Comparison of ENCODE assay signal across 9 cellular contexts in genomic region chr5:39015743-39016586, GRCh38. TPM values are rescaled to one million over a fixed set of nuclear protein-coding genes. Genes with fewer than 3 reads are reported as not detected.
DNase-seq lines count a peak whose midpoint lies in the region; ATAC-seq, FAIRE-seq and TF ChIP-seq lines count a peak whose summit lies in the region.
"Had no signal": no experiment of that assay in that cellular context is flagged by ENCODE, and none has a peak within 500 bp of the region (broad histone marks: within the 10 kb centered on the region; RNA-seq: fewer than 3 reads in every experiment).

No MANE protein-coding gene starts in this region.

- no peaks in the 10 kb centered on the region for H3K9me2 ChIP-seq in GM23338 (ENCODE audit: insufficient read depth)

- H3K4me1 Mint-ChIP-seq in GM23338: peaks cover 18% of the 10 kb centered on the region

- H3K27me3 Mint-ChIP-seq in GM23338 (ENCODE audit: insufficient read depth, low read depth, poor library complexity): no peaks in the 10 kb centered on the region

- no peak overlapping the region for H3K4me3 ChIP-seq in GM23338
- no peak overlapping the region for H3K4me3 ChIP-seq in WERI-Rb-1 (ENCODE audit: low read depth, low read length)
- no peak overlapping the region for H3K4me3 ChIP-seq in small intestine (ENCODE audit: low read depth in 1 of 2, low read length in 2 of 2)
- H3K4me3 ChIP-seq in SJCRH30: no peak overlapping the region

- H3K9me3 Mint-ChIP-seq in GM23338: peaks cover 19% of the 10 kb centered on the region

- peak overlapping the region; percentile 64 for H3K27ac Mint-ChIP-seq in GM23338

- H3K79me2 ChIP-seq in GM23338 (replicated peaks; ENCODE audit: insufficient read depth): 0 out of 2 replicates have a peak, but pooled peaks cover 11% of the 10 kb centered on the region

- ATAC-seq in GM23338: no peak
- ATAC-seq in Right ventricle myocardium superior (ENCODE audit: poor library complexity): peak; percentile 66

- no peaks in the 10 kb centered on the region for H4K20me1 ChIP-seq in GM23338 (replicated peaks; ENCODE audit: insufficient read depth)

- H3K36me3 ChIP-seq in GM23338 (ENCODE audit: insufficient read depth) (0 out of 2 replicates have a peak, but pooled peaks cover 6% of the 10 kb centered on the region), WERI-Rb-1 (peaks cover 14% of the 10 kb centered on the region), small intestine (ENCODE audit: control insufficient read depth in 2 of 2, insufficient read depth in 2 of 2, low read length in 2 of 2) (peaks cover 0 to 11% of the 10 kb centered on the region in 2 donors), SJCRH30 (peaks cover 11% of the 10 kb centered on the region)

- H3K27ac ChIP-seq in GM23338 (ENCODE audit: low read depth) (0 out of 2 replicates have a peak overlapping the region, but pooled peaks have one; percentile 40), WERI-Rb-1 (peak overlapping the region; percentile 79), small intestine (ENCODE audit: low read depth in 1 of 2, low read length in 1 of 2) (no peak overlapping the region), SJCRH30 (no peak overlapping the region)

- 64 to 75% (median 74%) methylated on average over 4 of the region's 4 CpGs for WGBS in small intestine, 3 donors

- H3F3A ChIP-seq in GM23338 (replicated peaks; ENCODE audit: low read depth): no peaks in the 10 kb centered on the region

- peaks cover 31% of the 10 kb centered on the region for H3K36me3 Mint-ChIP-seq in GM23338 (ENCODE audit: low read depth)

- no peak overlapping the region for H3K4me2 ChIP-seq in GM23338

- H3K4me1 ChIP-seq in GM23338 (ENCODE audit: insufficient read depth): peaks cover 12% of the 10 kb centered on the region
- peaks cover 0 to 6% of the 10 kb centered on the region in 2 donors for H3K4me1 ChIP-seq in small intestine (ENCODE audit: control insufficient read depth in 2 of 2, insufficient read depth in 1 of 2, low read depth in 1 of 2, low read length in 1 of 2)
- no peaks in the 10 kb centered on the region for H3K4me1 ChIP-seq in SJCRH30

- FAIRE-seq in small intestine (lab: Jason Lieb, UNC): no peak

- H2AFZ ChIP-seq in GM23338: no peak overlapping the region

- intact Hi-C loops in Right ventricle myocardium superior (cut with DNase I): no loop called here

- H3K9me3 ChIP-seq in WERI-Rb-1 (ENCODE audit: severe bottlenecking) (peaks cover 9% of the 10 kb centered on the region), small intestine (ENCODE audit: control insufficient read depth, low read depth) (no peaks in the 10 kb centered on the region), SJCRH30 (replicated peaks) (peaks cover 7% of the 10 kb centered on the region; the same call in 1 of the 2 replicates)

- H3K4me3 Mint-ChIP-seq in GM23338: no peak overlapping the region

- no peak for TF ChIP-seq CTCF in GM23338 (conservative IDR thresholded peaks at IDR 0.05; ENCODE audit: low read depth in 2 of 2)
- no peak for TF ChIP-seq CTCF in WERI-Rb-1 (IDR thresholded peaks at IDR 0.05; ENCODE audit: low read depth, low read length)

- no peak for DNase-seq in GM23338 (ENCODE audit: low spot score)
- peak; percentile 36 for DNase-seq in WERI-Rb-1
- no peak for DNase-seq in Right ventricle myocardium superior
- peak; percentile 46 for DNase-seq in small intestine
- DNase-seq in CD1c-positive myeloid dendritic cell (ENCODE audit: extremely low spot score): no peak
- DNase-seq in activated CD4-positive, alpha-beta T cell treated with anti-CD3 and anti-CD28 coated beads for 1 hour: no peak
- DNase-seq in SHP77 (lab: John Stamatoyannopoulos, UW): no peak
- no peak for DNase-seq in SJCRH30
- DNase-seq: MV-4-11 had no signal

- H3K27me3 ChIP-seq in GM23338 (ENCODE audit: insufficient read depth) (no peaks in the 10 kb centered on the region), WERI-Rb-1 (ENCODE audit: insufficient read depth, low read depth, severe bottlenecking) (no peaks in the 10 kb centered on the region), small intestine (ENCODE audit: control insufficient read depth in 2 of 2, insufficient read depth in 2 of 2, low read length in 2 of 2) (no peaks in the 10 kb centered on the region), SJCRH30 (no peaks in the 10 kb centered on the region)

TF ChIP-seq in GM23338, 12 proteins besides CTCF, POLR2A, EP300 and RAD21:
- no peak for TF ChIP-seq EZH2 (IDR thresholded peaks at IDR 0.05; ENCODE audit: low read depth, unreplicated experiment)
TF ChIP-seq in GM23338: peak in this region for 0.

RNA-seq across cellular contexts. Expression of gene RICTOR, which starts 58.2 kb away (rescaled TPM):
- 27.4 and 30.2 TPM in 2 replicates for total RNA-seq in GM23338 (2014; rRNA removed; shearing (Covaris generic))
- polyA plus RNA-seq in GM23338 (2016; fragmentation: Nextera tagmentation; extraction: Ambion mirVana) (7.0 and 9.9 TPM in 2 replicates), small intestine (1 to 10 TPM; 2.4 to 3.6 (median 3.1) TPM)
- total RNA-seq in Right ventricle myocardium superior: 25.6 TPM
- 21.5 and 24.3 TPM in 2 replicates for total RNA-seq in SJCRH30 (2014; rRNA removed; shearing (Covaris generic))

Comparison
In these comparisons a context has a peak if more than half of its experiments do, and no peak if none do; other contexts are left out.
1. DNase-seq: peak in WERI-Rb-1 (single experiment) and small intestine (single experiment); none in GM23338 (single experiment), Right ventricle myocardium superior (single experiment), CD1c-positive myeloid dendritic cell (single experiment), activated CD4-positive, alpha-beta T cell treated with anti-CD3 and anti-CD28 coated beads for 1 hour (single experiment), SHP77 (0 of 2) and SJCRH30 (0 of 2).
2. H3K27ac ChIP-seq: peak in GM23338 (single experiment) and WERI-Rb-1 (single experiment); none in small intestine (0 of 2) and SJCRH30 (single experiment).